Comparison of ENCODE assay signal across 28 cellular contexts in the genomic region with DNA sequence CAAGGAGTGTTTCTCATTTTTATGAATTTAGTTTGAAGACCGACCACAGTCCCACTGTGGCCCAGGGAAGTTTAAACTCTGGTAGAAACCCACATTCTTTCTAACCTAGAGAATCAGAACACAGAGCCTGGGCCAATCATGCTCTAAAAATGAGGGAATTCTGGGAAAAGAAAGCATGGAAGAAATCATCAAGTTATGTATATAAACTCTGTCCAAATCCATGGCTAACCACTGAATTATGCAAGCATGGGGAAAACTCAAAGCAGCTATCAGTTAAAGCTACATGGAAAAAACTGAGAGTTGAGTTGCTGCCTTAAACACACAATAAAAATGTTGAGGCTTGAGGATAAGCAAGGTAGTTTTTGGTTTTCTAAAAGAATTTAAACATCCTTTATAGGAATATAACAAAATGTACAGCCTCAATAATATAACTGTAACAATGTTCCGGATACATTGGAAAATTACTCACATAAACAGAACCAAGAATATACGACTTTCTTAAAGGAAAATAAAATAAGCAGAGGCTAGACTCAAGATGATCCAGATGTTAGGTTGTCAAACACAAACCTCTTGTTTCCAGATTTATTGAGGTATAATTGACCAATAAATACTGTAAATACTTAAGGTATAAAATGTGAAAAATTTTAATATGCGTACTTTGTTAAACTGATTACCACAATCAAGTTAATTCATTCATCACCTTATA.
DNase-seq lines count a peak whose midpoint lies in the region; ATAC-seq and TF ChIP-seq lines count a peak whose summit lies in the region.
"Had no signal": no experiment of that assay in that cellular context is flagged by ENCODE, and none has a peak within 500 bp of the region (broad histone marks: within the 10 kb centered on the region; RNA-seq: fewer than 3 reads in every experiment).

No MANE protein-coding gene starts in this region.

- no peaks in the 10 kb centered on the region for H3K9me3 ChIP-seq in AG04450 (ENCODE audit: control insufficient read depth, insufficient read depth, low read length)
- H3K9me3 ChIP-seq in hepatocyte (ENCODE audit: low read depth) = no peaks in the 10 kb centered on the region
- H3K9me3 ChIP-seq: A549, BLaER1, colonic mucosa, left lung had no signal

- peaks cover 8% of the 10 kb centered on the region for H3K9me3 Mint-ChIP-seq in activated T-cell treated with anti-CD3 and anti-CD28 coated beads, Interleukin-2, amount 50 U/mL, for 4 hours
- H3K9me3 Mint-ChIP-seq: activated CD4-positive, alpha-beta T cell treated with anti-CD3 and anti-CD28 coated beads, Interleukin-2, amount 10 ng/mL, durations not matched to agents 7 days and 5 days; activated naive CD4-positive, alpha-beta T cell treated with anti-CD3 and anti-CD28 coated beads, Interleukin-2, amount 10 ng/mL, durations not matched to agents 7 days and 5 days; WTC11 had no signal

- CTCF ChIA-PET in AG04450 (lab: Charles Lee) = no interaction called here

- no peak overlapping the region for H2AFZ ChIP-seq in hepatocyte

- ATAC-seq in HG03135 (IDR thresholded peaks at IDR 0.05; ENCODE audit: unreplicated experiment) (no peak), HG03108 (IDR thresholded peaks at IDR 0.05; ENCODE audit: unreplicated experiment) (no peak)
- no peak for ATAC-seq in activated T-cell treated with anti-CD3 and anti-CD28 coated beads, Interleukin-2, amount 50 U/mL, for 4 hours
- ATAC-seq: A549; activated T-cell treated with anti-CD3 and anti-CD28 coated beads, Interleukin-2, amount 50 U/mL, for 72 hours; left lung; Panc1; WTC11 had no signal

- H3K27ac ChIP-seq in AG04450 (ENCODE audit: low read depth, low read length) (no peak overlapping the region), hepatocyte (peak overlapping the region; percentile 42)
- H3K27ac ChIP-seq: A549, BLaER1, colonic mucosa, left lung had no signal

- POLR2A ChIA-PET in AG04450 (lab: Yijun Ruan, JAX) = no interaction called here

- no peaks in the 10 kb centered on the region for H4K20me1 ChIP-seq in hepatocyte (ENCODE audit: insufficient read depth, poor library complexity, severe bottlenecking)
- H4K20me1 ChIP-seq: BLaER1 had no signal

- DNase-seq in AG04450 (ENCODE audit: low read depth, low spot score) (peak; percentile 38), HCEC 1CT (peak; percentile 54), astrocyte of the hippocampus (ENCODE audit: low read depth, low spot score) (peak; percentile 4), hepatocyte (ENCODE audit: low spot score) (no peak), KG1 (lab: John Stamatoyannopoulos, UW) (no peak)
- DNase-seq in activated T-cell treated with anti-CD3 and anti-CD28 coated beads, Interleukin-2, amount 50 U/mL, for 4 hours = no peak
- DNase-seq: activated CD4-positive, alpha-beta T cell treated with anti-CD3 and anti-CD28 coated beads, Interleukin-2, amount 10 ng/mL, durations not matched to agents 7 days and 5 days; activated naive CD4-positive, alpha-beta T cell treated with anti-CD3 and anti-CD28 coated beads, Interleukin-2, amount 10 ng/mL, durations not matched to agents 7 days and 5 days; activated T-cell treated with anti-CD3 and anti-CD28 coated beads, Interleukin-2, amount 50 U/mL, for 72 hours; amygdala; colonic mucosa; effector memory CD4-positive, alpha-beta T cell; erythroblast; GDM1; Kasumi-1; left lung; MV-4-11; NCI-H146; NCI-H510A; SIG-M5; stimulated activated CD4-positive, alpha-beta T cell treated with anti-CD3 and anti-CD28 coated beads, Interleukin-2, amount 100 ng/mL, for 24 hours; trophoblast cell had no signal

- no peaks in the 10 kb centered on the region for H3K9me2 ChIP-seq in hepatocyte (replicated peaks; ENCODE audit: insufficient read depth)

- peaks cover 3% of the 10 kb centered on the region for H3K4me1 ChIP-seq in hepatocyte (ENCODE audit: insufficient read depth)
- H3K4me1 ChIP-seq: A549, BLaER1, colonic mucosa, left lung had no signal

- H3K4me3 ChIP-seq in AG04450 (ENCODE audit: low read depth, low read length) (no peak overlapping the region), hepatocyte (no peak overlapping the region)
- H3K4me3 ChIP-seq: A549, BLaER1, colonic mucosa, left lung had no signal

- no peaks in the 10 kb centered on the region for H3K4me1 Mint-ChIP-seq in activated T-cell treated with anti-CD3 and anti-CD28 coated beads, Interleukin-2, amount 50 U/mL, for 4 hours (ENCODE audit: low read depth)
- H3K4me1 Mint-ChIP-seq: activated CD4-positive, alpha-beta T cell treated with anti-CD3 and anti-CD28 coated beads, Interleukin-2, amount 10 ng/mL, durations not matched to agents 7 days and 5 days; activated naive CD4-positive, alpha-beta T cell treated with anti-CD3 and anti-CD28 coated beads, Interleukin-2, amount 10 ng/mL, durations not matched to agents 7 days and 5 days; WTC11 had no signal

- TF ChIP-seq CTCF in AG04450 (IDR thresholded peaks at IDR 0.05; ENCODE audit: low read depth, low read length) (no peak), hepatocyte (IDR thresholded peaks at IDR 0.05; ENCODE audit: poor library complexity) (no peak)

- H3K36me3 Mint-ChIP-seq in activated T-cell treated with anti-CD3 and anti-CD28 coated beads, Interleukin-2, amount 50 U/mL, for 4 hours (ENCODE audit: insufficient read depth) = no peaks in the 10 kb centered on the region
- H3K36me3 Mint-ChIP-seq: activated naive CD4-positive, alpha-beta T cell treated with anti-CD3 and anti-CD28 coated beads, Interleukin-2, amount 10 ng/mL, durations not matched to agents 7 days and 5 days; WTC11 had no signal

- WGBS in hepatocyte (ENCODE audit: low lambda C conversion rate, missing lambda C conversion rate) = 69% methylated on average over 4 of the region's 4 CpGs

- H3K4me2 ChIP-seq in hepatocyte = no peak overlapping the region
- H3K4me2 ChIP-seq: A549, BLaER1 had no signal

- H3K27me3 ChIP-seq in AG04450 (ENCODE audit: control insufficient read depth, insufficient read depth, low read length) (no peaks in the 10 kb centered on the region), hepatocyte (no peaks in the 10 kb centered on the region)
- H3K27me3 ChIP-seq: BLaER1, colonic mucosa, left lung had no signal

- H3K36me3 ChIP-seq in hepatocyte (replicated peaks; ENCODE audit: insufficient read depth, low read depth) = no peaks in the 10 kb centered on the region
- H3K36me3 ChIP-seq: BLaER1, colonic mucosa, left lung had no signal

- no peaks in the 10 kb centered on the region for H3K27me3 Mint-ChIP-seq in activated T-cell treated with anti-CD3 and anti-CD28 coated beads, Interleukin-2, amount 50 U/mL, for 4 hours (ENCODE audit: low read depth)
- H3K27me3 Mint-ChIP-seq: activated CD4-positive, alpha-beta T cell treated with anti-CD3 and anti-CD28 coated beads, Interleukin-2, amount 10 ng/mL, durations not matched to agents 7 days and 5 days; activated naive CD4-positive, alpha-beta T cell treated with anti-CD3 and anti-CD28 coated beads, Interleukin-2, amount 10 ng/mL, durations not matched to agents 7 days and 5 days had no signal

- no peaks in the 10 kb centered on the region for H3K79me2 ChIP-seq in hepatocyte

- no peak overlapping the region for H3K4me3 Mint-ChIP-seq in activated T-cell treated with anti-CD3 and anti-CD28 coated beads, Interleukin-2, amount 50 U/mL, for 4 hours
- H3K4me3 Mint-ChIP-seq: activated CD4-positive, alpha-beta T cell treated with anti-CD3 and anti-CD28 coated beads, Interleukin-2, amount 10 ng/mL, durations not matched to agents 7 days and 5 days; activated naive CD4-positive, alpha-beta T cell treated with anti-CD3 and anti-CD28 coated beads, Interleukin-2, amount 10 ng/mL, durations not matched to agents 7 days and 5 days; activated T-cell treated with anti-CD3 and anti-CD28 coated beads, Interleukin-2, amount 50 U/mL, for 72 hours; WTC11 had no signal

Comparison
In these comparisons a context has a peak if more than half of its experiments do, and no peak if none do; other contexts are left out.
1. DNase-seq: peak in AG04450 (single experiment), HCEC 1CT (single experiment) and astrocyte of the hippocampus (single experiment); none in hepatocyte (single experiment), KG1 (single experiment) and activated T-cell treated with anti-CD3 and anti-CD28 coated beads, Interleukin-2, amount 50 U/mL, for 4 hours (single experiment).